17 cellular contexts compared by ENCODE assay signal in the genomic region with DNA sequence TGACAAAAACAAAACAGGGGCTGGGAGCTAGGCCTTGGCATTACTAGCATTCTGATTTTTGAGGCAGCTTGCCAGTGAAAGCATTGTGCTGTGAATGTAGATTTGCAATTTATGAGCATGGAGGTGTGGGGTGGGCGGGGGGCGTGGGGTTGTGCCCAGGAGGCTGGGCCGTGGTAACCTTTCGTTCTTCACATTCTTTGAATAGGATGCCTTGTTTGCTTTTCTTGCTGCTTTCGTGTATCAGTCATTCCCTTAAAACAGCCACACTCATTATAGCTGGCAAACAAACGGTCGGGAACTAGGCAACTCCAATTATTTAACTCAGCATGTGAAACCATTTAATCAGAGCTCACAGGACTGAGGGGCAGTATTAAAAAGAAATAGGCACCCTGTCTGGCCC.
DNase-seq lines count a peak whose midpoint lies in the region; ATAC-seq and TF ChIP-seq lines count a peak whose summit lies in the region.
"Had no signal": no experiment of that assay in that cellular context is flagged by ENCODE, and none has a peak within 500 bp of the region (broad histone marks: within the 10 kb centered on the region; RNA-seq: fewer than 3 reads in every experiment).

No MANE protein-coding gene starts in this region.

- TF ChIP-seq CTCF in HFFc6 (IDR thresholded peaks at IDR 0.05) (no peak), colonic mucosa (IDR thresholded peaks at IDR 0.05) (no peak), ovary (IDR thresholded peaks at IDR 0.05) (no peak)

- H3K27ac Mint-ChIP-seq in HFFc6, result peak overlapping the region; percentile 98; the same call in 1 of the 2 replicates
- H3K27ac Mint-ChIP-seq in activated T-helper 17 cell treated with anti-CD3 and anti-CD28 coated beads, Interleukin-2, amount 50 U/mL, for 72 hours, result no peak overlapping the region

- H3K27me3 ChIP-seq in colonic mucosa (no peaks in the 10 kb centered on the region), ovary (no peaks in the 10 kb centered on the region)
- H3K27me3 ChIP-seq: esophagus muscularis mucosa, upper lobe of left lung had no signal

- H3K9ac ChIP-seq in colonic mucosa (ENCODE audit: low read depth in 2 of 2, low read length in 2 of 2), result no peak overlapping the region
- H3K9ac ChIP-seq: KMS-11 had no signal

- ATAC-seq in activated T-helper 17 cell treated with anti-CD3 and anti-CD28 coated beads, Interleukin-2, amount 50 U/mL, for 72 hours (replicated peaks), result no peak
- ATAC-seq: left ventricle myocardium superior had no signal

- TF ChIP-seq EP300 in ovary (IDR thresholded peaks at IDR 0.05), result no peak

- H3K4me3 ChIP-seq in colonic mucosa (no peak overlapping the region), ovary (no peak overlapping the region)
- H3K4me3 ChIP-seq: esophagus muscularis mucosa, upper lobe of left lung had no signal

- intact Hi-C loops in colonic mucosa (cut with DNase I) (no loop called here), ovary (cut with DNase I) (no loop called here)

- no peaks in the 10 kb centered on the region for H3K9me3 Mint-ChIP-seq in HFFc6
- peaks cover 5% of the 10 kb centered on the region for H3K9me3 Mint-ChIP-seq in activated T-helper 17 cell treated with anti-CD3 and anti-CD28 coated beads, Interleukin-2, amount 50 U/mL, for 72 hours

- H3K9me3 ChIP-seq in colonic mucosa, result no peaks in the 10 kb centered on the region
- no peaks in the 10 kb centered on the region for H3K9me3 ChIP-seq in ovary
- H3K9me3 ChIP-seq: esophagus muscularis mucosa, upper lobe of left lung had no signal

- DNase-seq in AG08395 (ENCODE audit: low spot score), result peak; percentile 6
- DNase-seq in HFFc6, result peak; percentile 13
- peak; percentile 48 for DNase-seq in kidney tubule cell (ENCODE audit: low spot score)
- DNase-seq in putamen (ENCODE audit: low spot score), result no peak
- no peak for DNase-seq in ACHN
- no peak for DNase-seq in colonic mucosa
- DNase-seq in ovary, result no peak
- DNase-seq: activated T-cell treated with anti-CD3 and anti-CD28 coated beads for 4 hours, hypothalamus, left ventricle myocardium superior, naive B cell, NCI-H187 had no signal

- H3K27me3 Mint-ChIP-seq in HFFc6 (ENCODE audit: insufficient read depth), result peaks cover 6% of the 10 kb centered on the region; the same call in 1 of the 2 replicates
- H3K27me3 Mint-ChIP-seq in activated T-helper 17 cell treated with anti-CD3 and anti-CD28 coated beads, Interleukin-2, amount 50 U/mL, for 72 hours, result peaks cover 55% of the 10 kb centered on the region

- in situ Hi-C loops in ACHN (cut with HindIII; ENCODE audit: low pct_ligation_motif_present, low pct_unique_long_range_greater_than_20kb, low sequenced_read_pairs), result no loop called here

- TF ChIP-seq POLR2A in ovary (IDR thresholded peaks at IDR 0.05), result no peak

- H3K36me3 Mint-ChIP-seq in HFFc6 (ENCODE audit: low read depth), result no peaks in the 10 kb centered on the region
- H3K36me3 Mint-ChIP-seq in activated T-helper 17 cell treated with anti-CD3 and anti-CD28 coated beads, Interleukin-2, amount 50 U/mL, for 72 hours (ENCODE audit: low read depth), result no peaks in the 10 kb centered on the region
- H3K36me3 Mint-ChIP-seq: naive B cell had no signal

- 80 to 82% (median 81%) methylated on average over 7 of the region's 7 CpGs for WGBS in ovary, 3 donors

- H3K4me1 Mint-ChIP-seq in HFFc6 (ENCODE audit: low read depth), result peaks cover 42% of the 10 kb centered on the region
- H3K4me1 Mint-ChIP-seq in activated T-helper 17 cell treated with anti-CD3 and anti-CD28 coated beads, Interleukin-2, amount 50 U/mL, for 72 hours, result peaks cover 6% of the 10 kb centered on the region

- H3K4me3 Mint-ChIP-seq in HFFc6, result no peak overlapping the region; the same call in 1 of the 2 replicates
- H3K4me3 Mint-ChIP-seq in activated T-helper 17 cell treated with anti-CD3 and anti-CD28 coated beads, Interleukin-2, amount 50 U/mL, for 72 hours, result peak overlapping the region; percentile 36

- no peaks in the 10 kb centered on the region for H3K36me3 ChIP-seq in colonic mucosa
- no peaks in the 10 kb centered on the region for H3K36me3 ChIP-seq in ovary
- H3K36me3 ChIP-seq: esophagus muscularis mucosa, upper lobe of left lung had no signal

- H3K27ac ChIP-seq in colonic mucosa, result no peak overlapping the region
- H3K27ac ChIP-seq in ovary, result no peak overlapping the region
- H3K27ac ChIP-seq: esophagus muscularis mucosa, HL-60, KMS-11, upper lobe of left lung had no signal

- H3K4me1 ChIP-seq in colonic mucosa (peaks cover 3% of the 10 kb centered on the region), ovary (ENCODE audit: insufficient read depth) (peaks cover 2% of the 10 kb centered on the region)

Comparison
In these comparisons a context has a peak if more than half of its experiments do, and no peak if none do; other contexts are left out.
1. DNase-seq: peak in AG08395 (single experiment), HFFc6 (single experiment) and kidney tubule cell (single experiment); none in putamen (single experiment), ACHN (single experiment), colonic mucosa (single experiment) and ovary (0 of 5).